In the genomic region with DNA sequence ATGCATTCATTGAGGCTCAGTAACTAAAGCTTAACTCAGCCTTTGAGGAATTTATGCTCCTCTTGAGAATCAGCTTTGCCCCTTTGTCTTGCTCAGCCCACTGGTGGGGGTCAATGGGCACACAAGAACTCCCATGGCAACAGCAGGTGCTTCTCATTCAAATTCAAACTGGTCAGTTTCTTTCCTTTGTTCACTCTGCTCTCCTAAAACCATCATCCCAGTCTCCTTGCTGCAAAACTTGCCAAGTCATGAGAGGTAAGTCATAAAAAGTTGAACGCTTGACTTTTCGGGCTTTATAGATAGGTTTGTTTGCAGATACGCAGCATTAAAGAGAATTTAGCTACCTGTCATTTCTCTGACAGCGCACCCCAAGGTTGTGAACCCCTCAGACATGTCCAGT, we compare ENCODE assay signal across 14 cellular contexts.
"Had no signal": no experiment of that assay in that cellular context is flagged by ENCODE, and none has a peak within 500 bp of the region (broad histone marks: within the 10 kb centered on the region; RNA-seq: fewer than 3 reads in every experiment).

No MANE protein-coding gene starts in this region.

- H3K9me3 Mint-ChIP-seq: activated CD4-positive, alpha-beta memory T cell treated with anti-CD3 and anti-CD28 coated beads, Interleukin-2, amount 10 ng/mL, durations not matched to agents 7 days and 5 days; activated naive CD8-positive, alpha-beta T cell treated with anti-CD3 and anti-CD28 coated beads for 36 hours; activated T-cell treated with anti-CD3 and anti-CD28 coated beads, Interleukin-2, amount 50 U/mL, for 72 hours had no signal

- H3K27ac ChIP-seq: breast epithelium, foreskin keratinocyte, psoas muscle, sigmoid colon, transverse colon had no signal

- H3K27me3 ChIP-seq: breast epithelium, foreskin keratinocyte had no signal

- H3K4me3 ChIP-seq: breast epithelium, psoas muscle, sigmoid colon, transverse colon had no signal

- H3K4me1 Mint-ChIP-seq: activated CD4-positive, alpha-beta memory T cell treated with anti-CD3 and anti-CD28 coated beads, Interleukin-2, amount 10 ng/mL, durations not matched to agents 7 days and 5 days; activated naive CD8-positive, alpha-beta T cell treated with anti-CD3 and anti-CD28 coated beads for 36 hours; naive thymus-derived CD4-positive, alpha-beta T cell had no signal

- H3K27ac Mint-ChIP-seq: activated CD4-positive, alpha-beta memory T cell treated with anti-CD3 and anti-CD28 coated beads, Interleukin-2, amount 10 ng/mL, durations not matched to agents 7 days and 5 days; activated naive CD8-positive, alpha-beta T cell treated with anti-CD3 and anti-CD28 coated beads for 36 hours; activated T-cell treated with anti-CD3 and anti-CD28 coated beads, Interleukin-2, amount 50 U/mL, for 72 hours; naive thymus-derived CD4-positive, alpha-beta T cell had no signal

- H3K9me3 ChIP-seq: breast epithelium, psoas muscle, sigmoid colon, transverse colon had no signal

- H3K36me3 ChIP-seq: breast epithelium, sigmoid colon, transverse colon had no signal

- H3K36me3 Mint-ChIP-seq: activated naive CD8-positive, alpha-beta T cell treated with anti-CD3 and anti-CD28 coated beads for 36 hours; naive thymus-derived CD4-positive, alpha-beta T cell had no signal

- H3K4me1 ChIP-seq: breast epithelium, psoas muscle, transverse colon had no signal

- H3K4me3 Mint-ChIP-seq: activated CD4-positive, alpha-beta memory T cell treated with anti-CD3 and anti-CD28 coated beads, Interleukin-2, amount 10 ng/mL, durations not matched to agents 7 days and 5 days; activated naive CD8-positive, alpha-beta T cell treated with anti-CD3 and anti-CD28 coated beads for 36 hours; activated T-cell treated with anti-CD3 and anti-CD28 coated beads, Interleukin-2, amount 50 U/mL, for 72 hours; naive thymus-derived CD4-positive, alpha-beta T cell had no signal

- DNase-seq: activated CD4-positive, alpha-beta memory T cell treated with anti-CD3 and anti-CD28 coated beads, Interleukin-2, amount 10 ng/mL, durations not matched to agents 7 days and 5 days; activated CD8-positive, alpha-beta memory T cell treated with anti-CD3 and anti-CD28 coated beads, Interleukin-2, amount 50 U/mL, for 4 hours; activated gamma-delta T cell treated with Interleukin-2 at 50 U/mL for 16 hours; activated naive CD8-positive, alpha-beta T cell treated with anti-CD3 and anti-CD28 coated beads for 36 hours; activated T-cell treated with anti-CD3 and anti-CD28 coated beads, Interleukin-2, amount 50 U/mL, for 72 hours; dermis blood vessel endothelial cell; naive thymus-derived CD4-positive, alpha-beta T cell; occipital lobe; psoas muscle; sigmoid colon; stimulated activated naive CD4-positive, alpha-beta T cell; transverse colon had no signal
